In the genomic region with DNA sequence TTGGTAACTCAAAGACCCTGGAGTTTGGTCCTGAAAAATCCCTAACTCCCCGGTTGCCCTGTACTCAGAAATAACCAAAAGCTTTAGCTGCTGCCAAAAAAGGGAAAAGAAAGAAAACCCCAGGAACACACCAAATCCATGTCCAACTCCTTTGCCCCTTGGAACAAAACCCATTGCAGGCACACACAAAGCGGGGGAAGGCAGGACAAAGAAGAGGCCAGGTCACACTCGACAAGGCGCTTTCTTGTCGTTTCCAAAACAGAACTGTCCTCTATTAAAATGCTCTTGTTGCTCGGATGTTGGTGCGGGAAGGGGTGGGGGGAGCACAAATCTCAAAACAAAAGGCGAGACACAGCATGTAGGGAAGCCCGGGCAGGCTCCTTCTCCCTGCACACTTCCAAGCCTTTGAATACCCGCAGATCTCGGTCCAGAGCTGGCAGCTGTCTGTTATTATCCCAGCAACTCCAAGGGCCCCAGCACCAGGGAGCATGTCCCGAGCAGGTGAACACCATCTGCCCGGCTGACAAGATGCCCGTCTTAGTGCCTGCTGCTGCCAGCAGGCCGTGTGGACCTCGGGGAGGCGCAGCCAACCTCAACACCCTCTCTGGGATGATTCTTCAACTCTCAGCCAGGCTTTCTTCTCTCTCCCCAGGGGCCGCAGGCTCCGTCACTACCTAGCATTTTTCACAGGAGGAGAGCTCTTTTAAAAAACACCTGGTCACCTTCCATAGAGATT, we compare ENCODE assay signal across 9 cellular contexts.
DNase-seq lines count a peak whose midpoint lies in the region; ATAC-seq and TF ChIP-seq lines count a peak whose summit lies in the region.
"Had no signal": no experiment of that assay in that cellular context is flagged by ENCODE, and none has a peak within 500 bp of the region (broad histone marks: within the 10 kb centered on the region; RNA-seq: fewer than 3 reads in every experiment).

No MANE protein-coding gene starts in this region.

- TF ChIP-seq CTCF in tibial nerve (IDR thresholded peaks at IDR 0.05) (no peak), ovary (IDR thresholded peaks at IDR 0.05) (no peak)

- ATAC-seq in activated T-cell treated with anti-CD3 and anti-CD28 coated beads, Interleukin-2, amount 50 U/mL, for 72 hours (replicated peaks in 1 of 2), result no peak
- ATAC-seq in activated T-cell treated with anti-CD3 and anti-CD28 coated beads, Interleukin-2, amount 50 U/mL, for 4 hours, result no peak
- ATAC-seq in GM21528 (IDR thresholded peaks at IDR 0.05; ENCODE audit: low FRiP score, unreplicated experiment), result no peak

- H3K27me3 Mint-ChIP-seq in activated T-cell treated with anti-CD3 and anti-CD28 coated beads, Interleukin-2, amount 50 U/mL, for 72 hours (ENCODE audit: low read depth), result no peaks in the 10 kb centered on the region
- no peaks in the 10 kb centered on the region for H3K27me3 Mint-ChIP-seq in activated T-cell treated with anti-CD3 and anti-CD28 coated beads, Interleukin-2, amount 50 U/mL, for 4 hours (ENCODE audit: low read depth)
- H3K27me3 Mint-ChIP-seq: activated B cell treated with CpG ODN at 0.5 μM for 24 hours had no signal

- H3K4me3 ChIP-seq in iPS-11a (ENCODE audit: low read depth, low read length) (peak overlapping the region; percentile 4), tibial nerve (no peak overlapping the region), ovary (no peak overlapping the region)

- H3K27me3 ChIP-seq in tibial nerve, result no peaks in the 10 kb centered on the region
- no peaks in the 10 kb centered on the region for H3K27me3 ChIP-seq in ovary

- DNase-seq in activated T-cell treated with anti-CD3 and anti-CD28 coated beads, Interleukin-2, amount 50 U/mL, for 72 hours, result no peak
- no peak for DNase-seq in activated T-cell treated with anti-CD3 and anti-CD28 coated beads, Interleukin-2, amount 50 U/mL, for 4 hours
- DNase-seq in NCI-H748 (lab: John Stamatoyannopoulos, UW; ENCODE audit: unreplicated experiment) (peak; percentile 79), tibial nerve (ENCODE audit: low spot score in 2 of 2) (no peak), ovary (no peak), AG08395 (ENCODE audit: low spot score) (no peak)
- DNase-seq: activated B cell treated with CpG ODN at 0.5 μM for 24 hours had no signal

- TF ChIP-seq EP300 in tibial nerve (IDR thresholded peaks at IDR 0.05) (peak in 1 of 2 donors; percentile 61), ovary (IDR thresholded peaks at IDR 0.05) (no peak)

- H3K36me3 ChIP-seq in tibial nerve (no peaks in the 10 kb centered on the region), ovary (no peaks in the 10 kb centered on the region)

- H3K36me3 Mint-ChIP-seq in activated T-cell treated with anti-CD3 and anti-CD28 coated beads, Interleukin-2, amount 50 U/mL, for 72 hours (ENCODE audit: insufficient read depth in 2 of 2), result no peaks in the 10 kb centered on the region
- H3K36me3 Mint-ChIP-seq in activated T-cell treated with anti-CD3 and anti-CD28 coated beads, Interleukin-2, amount 50 U/mL, for 4 hours (ENCODE audit: insufficient read depth), result no peaks in the 10 kb centered on the region

- TF ChIP-seq POLR2A in tibial nerve (IDR thresholded peaks at IDR 0.05), result no peak
- no peak for TF ChIP-seq POLR2A in ovary (IDR thresholded peaks at IDR 0.05)

- peak overlapping the region; percentile 28 to 37 for H3K4me3 Mint-ChIP-seq in activated T-cell treated with anti-CD3 and anti-CD28 coated beads, Interleukin-2, amount 50 U/mL, for 72 hours
- H3K4me3 Mint-ChIP-seq in activated T-cell treated with anti-CD3 and anti-CD28 coated beads, Interleukin-2, amount 50 U/mL, for 4 hours, result no peak overlapping the region
- H3K4me3 Mint-ChIP-seq: activated B cell treated with CpG ODN at 0.5 μM for 24 hours had no signal

- no peaks in the 10 kb centered on the region for H3K9me3 ChIP-seq in tibial nerve
- H3K9me3 ChIP-seq in ovary, result no peaks in the 10 kb centered on the region

- H3K4me1 ChIP-seq in tibial nerve (peaks cover 6 to 60% (median 35%) of the 10 kb centered on the region in 4 donors), ovary (ENCODE audit: insufficient read depth) (peaks cover 50% of the 10 kb centered on the region)

- H3K4me1 Mint-ChIP-seq in activated T-cell treated with anti-CD3 and anti-CD28 coated beads, Interleukin-2, amount 50 U/mL, for 72 hours (ENCODE audit: low read depth), result peaks cover 53% of the 10 kb centered on the region
- H3K4me1 Mint-ChIP-seq in activated T-cell treated with anti-CD3 and anti-CD28 coated beads, Interleukin-2, amount 50 U/mL, for 4 hours (ENCODE audit: low read depth), result peaks cover 61% of the 10 kb centered on the region
- H3K4me1 Mint-ChIP-seq: activated B cell treated with CpG ODN at 0.5 μM for 24 hours had no signal

- intact Hi-C loops in ovary (cut with DNase I), result loop anchor here in 2 of 4 donors (5.0 to 10.0 kb wide), 2 partner anchors 32 to 95 kb away; partner anchors contain the start of gene SSBP3 (in 1 of the 2)

- H3K27ac Mint-ChIP-seq in activated T-cell treated with anti-CD3 and anti-CD28 coated beads, Interleukin-2, amount 50 U/mL, for 72 hours, result no peak overlapping the region
- H3K27ac Mint-ChIP-seq: activated B cell treated with CpG ODN at 0.5 μM for 24 hours had no signal

- no peaks in the 10 kb centered on the region for H3K9me3 Mint-ChIP-seq in activated T-cell treated with anti-CD3 and anti-CD28 coated beads, Interleukin-2, amount 50 U/mL, for 72 hours
- H3K9me3 Mint-ChIP-seq in activated T-cell treated with anti-CD3 and anti-CD28 coated beads, Interleukin-2, amount 50 U/mL, for 4 hours, result no peaks in the 10 kb centered on the region
- H3K9me3 Mint-ChIP-seq: activated B cell treated with CpG ODN at 0.5 μM for 24 hours had no signal

- H3K27ac ChIP-seq in tibial nerve, result peak overlapping the region; percentile 20 to 77 (median 64)
- H3K27ac ChIP-seq in ovary, result peak overlapping the region in 1 of 2 donors; percentile 31

- 40 to 48% methylated on average over 19 of the region's 19 CpGs for WGBS in tibial nerve, 2 donors
- WGBS in ovary, 3 donors, result 28 to 40% (median 34%) methylated on average over 19 of the region's 19 CpGs
